In the genomic region with DNA sequence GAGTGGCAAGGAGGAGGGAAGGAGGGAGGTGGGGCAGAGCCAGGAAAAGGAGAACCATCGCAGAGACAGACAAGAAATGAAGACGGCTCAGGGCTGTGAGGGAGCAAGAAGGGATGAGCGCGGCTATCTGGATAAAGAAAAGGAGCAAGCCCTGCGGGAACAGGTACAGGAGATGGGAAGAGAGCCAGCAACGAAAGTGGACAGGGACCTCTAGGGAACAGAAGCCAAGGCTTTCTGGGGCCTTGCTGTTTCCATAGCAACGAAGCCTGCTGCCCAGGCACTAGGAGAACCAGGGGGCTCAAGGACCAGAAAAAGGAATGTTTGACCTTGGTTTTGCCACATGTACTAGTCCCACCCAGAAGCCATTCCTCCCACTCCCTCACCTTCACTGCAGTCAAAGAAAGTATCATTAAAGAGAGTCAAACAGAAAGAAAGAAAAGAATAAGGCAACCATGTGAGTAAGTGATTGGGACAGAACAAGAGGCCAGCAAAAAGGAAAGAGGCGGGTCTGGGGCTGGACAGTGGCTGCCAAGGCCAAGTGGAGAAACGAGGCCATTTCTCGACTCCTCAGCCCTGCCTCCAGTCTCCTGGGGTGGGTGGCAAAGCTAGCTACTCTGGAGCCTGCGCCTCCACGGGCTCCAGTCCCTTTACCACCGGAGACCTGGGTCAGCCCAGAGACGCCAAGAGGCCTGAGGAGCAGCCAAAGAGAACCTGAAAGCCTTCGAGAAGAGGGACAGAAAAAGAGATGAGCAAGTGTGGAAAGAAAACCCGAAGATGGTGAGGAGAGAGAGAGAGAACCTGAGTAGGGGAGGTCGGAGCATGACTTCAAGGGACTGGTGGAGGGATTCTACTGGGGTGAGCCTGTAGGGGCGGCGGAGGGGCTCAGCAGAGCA, we compare ENCODE assay signal across 9 cellular contexts. TPM values are rescaled to one million over a fixed set of nuclear protein-coding genes. Genes with fewer than 3 reads are reported as not detected.
A peak's percentile ranks its signal among the peaks of the same experiment; 100 is the strongest.
DNase-seq lines count a peak whose midpoint lies in the region; ATAC-seq and TF ChIP-seq lines count a peak whose summit lies in the region.
"Had no signal": no experiment of that assay in that cellular context is flagged by ENCODE, and none has a peak within 500 bp of the region (broad histone marks: within the 10 kb centered on the region; RNA-seq: fewer than 3 reads in every experiment).

No MANE protein-coding gene starts in this region.

- H3K4me1 Mint-ChIP-seq in activated T-cell treated with anti-CD3 and anti-CD28 coated beads, Interleukin-2, amount 50 U/mL, for 24 hours (ENCODE audit: low read depth) = peaks cover 19% of the 10 kb centered on the region

- H3K27ac ChIP-seq in transverse colon = peak overlapping the region; percentile 27 to 77 (median 57)

- peaks cover 17% of the 10 kb centered on the region for H3K27me3 Mint-ChIP-seq in activated T-cell treated with anti-CD3 and anti-CD28 coated beads, Interleukin-2, amount 50 U/mL, for 24 hours

- TF ChIP-seq EP300 in transverse colon (IDR thresholded peaks at IDR 0.05; ENCODE audit: low read depth) = no peak

- H3K36me3 Mint-ChIP-seq in activated T-cell treated with anti-CD3 and anti-CD28 coated beads, Interleukin-2, amount 50 U/mL, for 24 hours (ENCODE audit: low read depth) = no peaks in the 10 kb centered on the region
- H3K36me3 Mint-ChIP-seq: activated naive CD4-positive, alpha-beta T cell treated with anti-CD3 and anti-CD28 coated beads, Interleukin-2, amount 50 U/mL, for 72 hours had no signal

- in situ Hi-C loops in transverse colon (cut with MboI; ENCODE audit: low pct_ligation_motif_present in 1 of 4, low pct_unique_long_range_greater_than_20kb in 1 of 4, low sequenced_read_pairs in 3 of 4) (no loop called here), KBM-7 (cut with MboI; ENCODE audit: low pct_unique_long_range_greater_than_20kb, low sequenced_read_pairs) (no loop called here)

- H3K9me3 Mint-ChIP-seq in activated T-cell treated with anti-CD3 and anti-CD28 coated beads, Interleukin-2, amount 50 U/mL, for 24 hours = no peaks in the 10 kb centered on the region
- H3K9me3 Mint-ChIP-seq: activated naive CD4-positive, alpha-beta T cell treated with anti-CD3 and anti-CD28 coated beads, Interleukin-2, amount 50 U/mL, for 72 hours had no signal

- intact Hi-C loops in transverse colon (cut with DNase I; ENCODE audit: low total_unique reads) = loop anchor here (5.0 kb wide), 1 partner anchor 39 kb away; no protein-coding TSS in a partner anchor

- H3K4me3 Mint-ChIP-seq in activated T-cell treated with anti-CD3 and anti-CD28 coated beads, Interleukin-2, amount 50 U/mL, for 24 hours = no peak overlapping the region

- H3K4me1 ChIP-seq in transverse colon = peaks cover 0 to 16% (median 8%) of the 10 kb centered on the region in 4 donors

- peak overlapping the region; percentile 19 for H3K27ac Mint-ChIP-seq in activated T-cell treated with anti-CD3 and anti-CD28 coated beads, Interleukin-2, amount 50 U/mL, for 24 hours
- H3K27ac Mint-ChIP-seq: activated naive CD4-positive, alpha-beta T cell treated with anti-CD3 and anti-CD28 coated beads, Interleukin-2, amount 50 U/mL, for 72 hours had no signal

- no peak for ATAC-seq in GM21723 (IDR thresholded peaks at IDR 0.05; ENCODE audit: unreplicated experiment)

- no peak for TF ChIP-seq CTCF in transverse colon (IDR thresholded peaks at IDR 0.05)

- 51 to 55% methylated on average over 13 to 19 of the region's 19 CpGs for WGBS in transverse colon (ENCODE audit: low coverage in 1 of 2), 2 donors

- H3K27me3 ChIP-seq in transverse colon = peaks cover 9% of the 10 kb centered on the region

- no peak for DNase-seq in activated T-cell treated with anti-CD3 and anti-CD28 coated beads, Interleukin-2, amount 50 U/mL, for 24 hours
- no peak for DNase-seq in activated T-cell treated with anti-CD3 and anti-CD28 coated beads, Interleukin-2, amount 50 U/mL, for 48 hours
- DNase-seq in cerebellum (ENCODE audit: low spot score) (peak; percentile 76), midbrain (lab: John Stamatoyannopoulos, UW) (peak; percentile 68), transverse colon (no peak), NCI-H2171 (lab: John Stamatoyannopoulos, UW) (no peak), KBM-7 (no peak)

- peak overlapping the region in 1 of 4 donors; percentile 30 for H3K4me3 ChIP-seq in transverse colon

- H3K9me3 ChIP-seq in transverse colon = no peaks in the 10 kb centered on the region

- TF ChIP-seq POLR2A in transverse colon (IDR thresholded peaks at IDR 0.05) = no peak

- no peaks in the 10 kb centered on the region for H3K36me3 ChIP-seq in transverse colon

RNA-seq across cellular contexts. Expression of a gene that starts 35.1 kb away (rescaled TPM):
- total RNA-seq in cerebellum = 134 TPM
- 1 to 10 TPM; 2.9 to 7.4 (median 6.8) TPM for total RNA-seq in transverse colon

RNA-seq across cellular contexts. Expression of a gene that starts 56.1 kb away (rescaled TPM):
- total RNA-seq in cerebellum (17.5 TPM), transverse colon (10 to 100 TPM; 12.1 to 24.3 (median 17.3) TPM)

Comparison
In these comparisons a context has a peak if more than half of its experiments do, and no peak if none do; other contexts are left out.
1. DNase-seq: peak in cerebellum (single experiment) and midbrain (single experiment); none in activated T-cell treated with anti-CD3 and anti-CD28 coated beads, Interleukin-2, amount 50 U/mL, for 24 hours (single experiment), activated T-cell treated with anti-CD3 and anti-CD28 coated beads, Interleukin-2, amount 50 U/mL, for 48 hours (0 of 2), transverse colon (single experiment), NCI-H2171 (single experiment) and KBM-7 (single experiment).
2. RNA of a gene that starts 35.1 kb away (total RNA-seq): 134 TPM in cerebellum (single experiment); 2.9 to 7.4 TPM in transverse colon; every median in the first group is over 10 times any median in the second.